2 cellular contexts compared by ENCODE assay signal in the genomic region with DNA sequence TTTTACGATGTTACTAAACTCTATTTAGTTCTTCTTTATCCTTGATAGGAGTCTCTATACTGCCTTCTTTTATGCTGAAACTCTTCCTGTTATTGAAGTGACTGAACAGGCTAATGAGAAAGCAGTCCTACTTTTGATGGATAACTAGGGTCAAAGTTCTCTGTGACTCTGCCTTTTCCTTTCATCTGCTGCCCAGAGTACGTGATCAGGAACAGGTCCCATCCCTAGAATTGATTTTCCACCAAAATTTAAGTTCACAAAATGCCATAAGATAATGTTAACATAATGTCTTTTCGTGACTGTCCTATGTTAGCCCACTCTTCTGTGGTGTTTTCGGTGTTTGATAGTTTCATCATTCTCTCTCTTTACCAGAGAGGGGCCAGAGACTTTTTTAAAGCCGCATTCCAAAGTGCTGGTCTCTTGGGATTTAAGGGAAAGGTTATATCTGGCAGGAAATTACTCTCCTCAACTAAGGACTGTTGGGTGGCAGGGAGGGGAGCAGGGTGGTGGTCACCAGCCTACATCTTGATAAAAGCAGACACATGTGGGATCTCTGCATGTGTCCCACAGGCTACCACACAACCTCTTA.
TF ChIP-seq lines count a peak whose summit lies in the region.

No MANE protein-coding gene starts in this region.

TF ChIP-seq in HCT116, 20 proteins besides CTCF, POLR2A, EP300 and RAD21:
- TF ChIP-seq SRF (IDR thresholded peaks at IDR 0.05; ENCODE audit: low read depth) = no peak; the same call in 1 of the 2 replicates
- TF ChIP-seq FOSL1 (IDR thresholded peaks at IDR 0.05; ENCODE audit: low read depth) = peak; percentile 55; the same call in 1 of the 2 replicates
- TF ChIP-seq, protein P1, sequence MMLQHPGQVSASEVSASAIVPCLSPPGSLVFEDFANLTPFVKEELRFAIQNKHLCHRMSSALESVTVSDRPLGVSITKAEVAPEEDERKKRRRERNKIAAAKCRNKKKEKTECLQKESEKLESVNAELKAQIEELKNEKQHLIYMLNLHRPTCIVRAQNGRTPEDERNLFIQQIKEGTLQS (IDR thresholded peaks at IDR 0.05) = no peak
- TF ChIP-seq CEBPB (IDR thresholded peaks at IDR 0.05; ENCODE audit: low read depth) = peak; percentile 66; the same call in 1 of the 2 replicates
- TF ChIP-seq, protein P2, sequence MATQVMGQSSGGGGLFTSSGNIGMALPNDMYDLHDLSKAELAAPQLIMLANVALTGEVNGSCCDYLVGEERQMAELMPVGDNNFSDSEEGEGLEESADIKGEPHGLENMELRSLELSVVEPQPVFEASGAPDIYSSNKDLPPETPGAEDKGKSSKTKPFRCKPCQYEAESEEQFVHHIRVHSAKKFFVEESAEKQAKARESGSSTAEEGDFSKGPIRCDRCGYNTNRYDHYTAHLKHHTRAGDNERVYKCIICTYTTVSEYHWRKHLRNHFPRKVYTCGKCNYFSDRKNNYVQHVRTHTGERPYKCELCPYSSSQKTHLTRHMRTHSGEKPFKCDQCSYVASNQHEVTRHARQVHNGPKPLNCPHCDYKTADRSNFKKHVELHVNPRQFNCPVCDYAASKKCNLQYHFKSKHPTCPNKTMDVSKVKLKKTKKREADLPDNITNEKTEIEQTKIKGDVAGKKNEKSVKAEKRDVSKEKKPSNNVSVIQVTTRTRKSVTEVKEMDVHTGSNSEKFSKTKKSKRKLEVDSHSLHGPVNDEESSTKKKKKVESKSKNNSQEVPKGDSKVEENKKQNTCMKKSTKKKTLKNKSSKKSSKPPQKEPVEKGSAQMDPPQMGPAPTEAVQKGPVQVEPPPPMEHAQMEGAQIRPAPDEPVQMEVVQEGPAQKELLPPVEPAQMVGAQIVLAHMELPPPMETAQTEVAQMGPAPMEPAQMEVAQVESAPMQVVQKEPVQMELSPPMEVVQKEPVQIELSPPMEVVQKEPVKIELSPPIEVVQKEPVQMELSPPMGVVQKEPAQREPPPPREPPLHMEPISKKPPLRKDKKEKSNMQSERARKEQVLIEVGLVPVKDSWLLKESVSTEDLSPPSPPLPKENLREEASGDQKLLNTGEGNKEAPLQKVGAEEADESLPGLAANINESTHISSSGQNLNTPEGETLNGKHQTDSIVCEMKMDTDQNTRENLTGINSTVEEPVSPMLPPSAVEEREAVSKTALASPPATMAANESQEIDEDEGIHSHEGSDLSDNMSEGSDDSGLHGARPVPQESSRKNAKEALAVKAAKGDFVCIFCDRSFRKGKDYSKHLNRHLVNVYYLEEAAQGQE (IDR thresholded peaks at IDR 0.05; ENCODE audit: low read depth) = no peak
- TF ChIP-seq, protein P3, sequence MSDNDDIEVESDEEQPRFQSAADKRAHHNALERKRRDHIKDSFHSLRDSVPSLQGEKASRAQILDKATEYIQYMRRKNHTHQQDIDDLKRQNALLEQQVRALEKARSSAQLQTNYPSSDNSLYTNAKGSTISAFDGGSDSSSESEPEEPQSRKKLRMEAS (IDR thresholded peaks at IDR 0.05) = no peak; the same call in 1 of the 2 replicates
- TF ChIP-seq ZNF274 (IDR thresholded peaks at IDR 0.05; ENCODE audit: low read depth, low read length) = no peak
- no peak for TF ChIP-seq ZFX (IDR thresholded peaks at IDR 0.05)
- TF ChIP-seq SP1 (IDR thresholded peaks at IDR 0.05; ENCODE audit: low read depth) = peak; percentile 85
- no peak for TF ChIP-seq CBX3 (IDR thresholded peaks at IDR 0.05; ENCODE audit: low read depth)
- TF ChIP-seq ELF1 (IDR thresholded peaks at IDR 0.05; ENCODE audit: borderline replicate concordance, low read depth) = no peak; the same call in 1 of the 2 replicates
- peak; percentile 75 for TF ChIP-seq JUND (IDR thresholded peaks at IDR 0.05)
- TF ChIP-seq POLR2AphosphoS5 (IDR thresholded peaks at IDR 0.05; ENCODE audit: low read depth, low read length) = peak; percentile 39; the same call in 1 of the 2 replicates
- TF ChIP-seq, protein P4, sequence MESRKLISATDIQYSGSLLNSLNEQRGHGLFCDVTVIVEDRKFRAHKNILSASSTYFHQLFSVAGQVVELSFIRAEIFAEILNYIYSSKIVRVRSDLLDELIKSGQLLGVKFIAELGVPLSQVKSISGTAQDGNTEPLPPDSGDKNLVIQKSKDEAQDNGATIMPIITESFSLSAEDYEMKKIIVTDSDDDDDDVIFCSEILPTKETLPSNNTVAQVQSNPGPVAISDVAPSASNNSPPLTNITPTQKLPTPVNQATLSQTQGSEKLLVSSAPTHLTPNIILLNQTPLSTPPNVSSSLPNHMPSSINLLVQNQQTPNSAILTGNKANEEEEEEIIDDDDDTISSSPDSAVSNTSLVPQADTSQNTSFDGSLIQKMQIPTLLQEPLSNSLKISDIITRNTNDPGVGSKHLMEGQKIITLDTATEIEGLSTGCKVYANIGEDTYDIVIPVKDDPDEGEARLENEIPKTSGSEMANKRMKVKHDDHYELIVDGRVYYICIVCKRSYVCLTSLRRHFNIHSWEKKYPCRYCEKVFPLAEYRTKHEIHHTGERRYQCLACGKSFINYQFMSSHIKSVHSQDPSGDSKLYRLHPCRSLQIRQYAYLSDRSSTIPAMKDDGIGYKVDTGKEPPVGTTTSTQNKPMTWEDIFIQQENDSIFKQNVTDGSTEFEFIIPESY (IDR thresholded peaks at IDR 0.05; ENCODE audit: extremely low read depth, insufficient replicate concordance, low read length) = no peak

TF ChIP-seq in SK-N-SH treated with all-trans-retinoic acid at 6 μM for 48 hours, 23 proteins besides CTCF, POLR2A, EP300 and RAD21:
- TF ChIP-seq GLIS3 (CRISPR knock-in tag; IDR thresholded peaks at IDR 0.05) = no peak
- no peak for TF ChIP-seq OSR1 (CRISPR knock-in tag; IDR thresholded peaks at IDR 0.05)
- no peak for TF ChIP-seq TCF4 (CRISPR knock-in tag; IDR thresholded peaks at IDR 0.05; ENCODE audit: borderline replicate concordance)
- TF ChIP-seq ZNF565 (CRISPR knock-in tag; conservative IDR thresholded peaks at IDR 0.05; ENCODE audit: low read depth) = no peak
TF ChIP-seq in SK-N-SH treated with all-trans-retinoic acid at 6 μM for 48 hours: peak in this region for 0.
